1 cellular context compared by ENCODE assay signal in the genomic region with DNA sequence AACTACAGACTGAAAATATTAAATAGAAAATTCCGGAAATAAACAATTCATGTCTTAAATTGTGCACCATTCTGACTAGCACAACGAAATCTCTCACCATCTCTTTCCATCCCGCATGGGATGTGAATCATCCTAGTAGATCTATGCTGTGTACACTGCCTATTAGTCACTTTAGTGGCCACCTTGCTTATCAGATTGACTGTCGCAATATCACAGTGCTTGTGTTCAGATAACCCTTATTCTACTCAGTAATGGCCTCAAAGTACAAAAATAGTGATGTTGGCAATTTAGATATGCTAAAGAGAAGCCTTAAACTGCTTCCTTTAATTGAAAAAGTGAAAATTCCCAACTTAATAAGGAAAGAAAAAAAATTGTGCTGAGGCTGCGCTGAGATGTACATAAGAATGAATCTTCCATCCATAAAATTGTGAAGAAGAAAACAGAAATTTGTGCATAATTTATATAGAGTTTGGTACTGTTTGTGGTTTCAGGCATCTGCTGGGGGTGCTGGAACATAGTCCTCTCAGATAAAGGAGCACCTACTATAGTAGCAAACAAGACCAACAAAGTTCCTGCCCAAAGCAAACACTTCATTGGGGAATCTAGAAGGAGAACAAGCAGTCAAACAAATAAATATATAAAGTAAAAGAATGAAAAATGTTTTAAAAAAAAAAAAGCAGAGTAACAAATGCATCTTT.
A peak's percentile ranks its signal among the peaks of the same experiment; 100 is the strongest.
TF ChIP-seq lines count a peak whose summit lies in the region.

No MANE protein-coding gene starts in this region.

TF ChIP-seq in HepG2, 621 proteins besides CTCF, POLR2A, EP300 and RAD21 (continued from another document and continues in another):
- TF ChIP-seq KDM4B (CRISPR knock-in tag; IDR thresholded peaks at IDR 0.05) (no peak), ZNF124 (CRISPR knock-in tag; IDR thresholded peaks at IDR 0.05) (no peak), TOE1 (CRISPR knock-in tag; IDR thresholded peaks at IDR 0.05) (no peak), CBX5 (CRISPR knock-in tag; IDR thresholded peaks at IDR 0.05; ENCODE audit: borderline replicate concordance) (no peak), ZNF101 (CRISPR knock-in tag; IDR thresholded peaks at IDR 0.05; ENCODE audit: borderline replicate concordance, low read depth) (no peak), FOXP1 (IDR thresholded peaks at IDR 0.05) (no peak), FOXP1 (CRISPR knock-in tag; IDR thresholded peaks at IDR 0.05) (peak; percentile 66; the same call in 1 of the 2 replicates), TEAD3 (CRISPR knock-in tag; optimal IDR thresholded peaks at IDR 0.05; ENCODE audit: borderline replicate concordance) (no peak), ZSCAN29 (CRISPR knock-in tag; conservative IDR thresholded peaks at IDR 0.05) (no peak), SRSF1 (optimal IDR thresholded peaks at IDR 0.05; ENCODE audit: low read depth, low read length) (no peak), ETV5 (CRISPR knock-in tag; IDR thresholded peaks at IDR 0.05; ENCODE audit: borderline replicate concordance) (peak; percentile 55; the same call in 1 of the 2 replicates), FOSL1 (CRISPR knock-in tag; IDR thresholded peaks at IDR 0.05; ENCODE audit: borderline replicate concordance) (peak; percentile 84), GABPB1 (CRISPR knock-in tag; IDR thresholded peaks at IDR 0.05) (no peak), ZNF788 (CRISPR knock-in tag; IDR thresholded peaks at IDR 0.05; ENCODE audit: borderline replicate concordance) (no peak), HHEX (CRISPR knock-in tag; IDR thresholded peaks at IDR 0.05) (no peak), AHR (CRISPR knock-in tag; IDR thresholded peaks at IDR 0.05) (no peak), CHCHD3 (CRISPR knock-in tag; IDR thresholded peaks at IDR 0.05) (no peak), FOXO1 (CRISPR knock-in tag; IDR thresholded peaks at IDR 0.05) (no peak), ZEB1 (IDR thresholded peaks at IDR 0.05; ENCODE audit: insufficient replicate concordance, low read depth) (no peak), MEIS1 (CRISPR knock-in tag; IDR thresholded peaks at IDR 0.05; ENCODE audit: borderline replicate concordance) (no peak), RFX3 (CRISPR knock-in tag; IDR thresholded peaks at IDR 0.05) (no peak), ZFP36 (IDR thresholded peaks at IDR 0.05; ENCODE audit: borderline replicate concordance, low read depth, low read length, partially characterized antibody) (no peak), MIER3 (CRISPR knock-in tag; IDR thresholded peaks at IDR 0.05; ENCODE audit: borderline replicate concordance) (peak; percentile 77; the same call in 1 of the 2 replicates), ZNF292 (CRISPR knock-in tag; IDR thresholded peaks at IDR 0.05; ENCODE audit: borderline replicate concordance, low read depth) (no peak), TRIM24 (CRISPR knock-in tag; IDR thresholded peaks at IDR 0.05) (no peak), ZNF138 (CRISPR knock-in tag; IDR thresholded peaks at IDR 0.05; ENCODE audit: low read depth) (no peak), RARA (CRISPR knock-in tag; IDR thresholded peaks at IDR 0.05) (0 out of 2 replicates have a peak, but pooled peaks have one; percentile 40), ZNF792 (CRISPR knock-in tag; IDR thresholded peaks at IDR 0.05) (0 out of 2 replicates have a peak, but pooled peaks have one; percentile 39), TCF7 (IDR thresholded peaks at IDR 0.05; ENCODE audit: low read depth) (peak; percentile 53), MTA1 (CRISPR knock-in tag; IDR thresholded peaks at IDR 0.05; ENCODE audit: borderline replicate concordance) (no peak), ZNF878 (CRISPR knock-in tag; IDR thresholded peaks at IDR 0.05) (no peak)
- TF ChIP-seq, protein P1, sequence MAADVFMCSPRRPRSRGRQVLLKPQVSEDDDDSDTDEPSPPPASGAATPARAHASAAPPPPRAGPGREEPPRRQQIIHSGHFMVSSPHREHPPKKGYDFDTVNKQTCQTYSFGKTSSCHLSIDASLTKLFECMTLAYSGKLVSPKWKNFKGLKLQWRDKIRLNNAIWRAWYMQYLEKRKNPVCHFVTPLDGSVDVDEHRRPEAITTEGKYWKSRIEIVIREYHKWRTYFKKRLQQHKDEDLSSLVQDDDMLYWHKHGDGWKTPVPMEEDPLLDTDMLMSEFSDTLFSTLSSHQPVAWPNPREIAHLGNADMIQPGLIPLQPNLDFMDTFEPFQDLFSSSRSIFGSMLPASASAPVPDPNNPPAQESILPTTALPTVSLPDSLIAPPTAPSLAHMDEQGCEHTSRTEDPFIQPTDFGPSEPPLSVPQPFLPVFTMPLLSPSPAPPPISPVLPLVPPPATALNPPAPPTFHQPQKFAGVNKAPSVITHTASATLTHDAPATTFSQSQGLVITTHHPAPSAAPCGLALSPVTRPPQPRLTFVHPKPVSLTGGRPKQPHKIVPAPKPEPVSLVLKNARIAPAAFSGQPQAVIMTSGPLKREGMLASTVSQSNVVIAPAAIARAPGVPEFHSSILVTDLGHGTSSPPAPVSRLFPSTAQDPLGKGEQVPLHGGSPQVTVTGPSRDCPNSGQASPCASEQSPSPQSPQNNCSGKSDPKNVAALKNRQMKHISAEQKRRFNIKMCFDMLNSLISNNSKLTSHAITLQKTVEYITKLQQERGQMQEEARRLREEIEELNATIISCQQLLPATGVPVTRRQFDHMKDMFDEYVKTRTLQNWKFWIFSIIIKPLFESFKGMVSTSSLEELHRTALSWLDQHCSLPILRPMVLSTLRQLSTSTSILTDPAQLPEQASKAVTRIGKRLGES (CRISPR knock-in tag; IDR thresholded peaks at IDR 0.05; ENCODE audit: borderline replicate concordance): no peak
- TF ChIP-seq, protein P2, sequence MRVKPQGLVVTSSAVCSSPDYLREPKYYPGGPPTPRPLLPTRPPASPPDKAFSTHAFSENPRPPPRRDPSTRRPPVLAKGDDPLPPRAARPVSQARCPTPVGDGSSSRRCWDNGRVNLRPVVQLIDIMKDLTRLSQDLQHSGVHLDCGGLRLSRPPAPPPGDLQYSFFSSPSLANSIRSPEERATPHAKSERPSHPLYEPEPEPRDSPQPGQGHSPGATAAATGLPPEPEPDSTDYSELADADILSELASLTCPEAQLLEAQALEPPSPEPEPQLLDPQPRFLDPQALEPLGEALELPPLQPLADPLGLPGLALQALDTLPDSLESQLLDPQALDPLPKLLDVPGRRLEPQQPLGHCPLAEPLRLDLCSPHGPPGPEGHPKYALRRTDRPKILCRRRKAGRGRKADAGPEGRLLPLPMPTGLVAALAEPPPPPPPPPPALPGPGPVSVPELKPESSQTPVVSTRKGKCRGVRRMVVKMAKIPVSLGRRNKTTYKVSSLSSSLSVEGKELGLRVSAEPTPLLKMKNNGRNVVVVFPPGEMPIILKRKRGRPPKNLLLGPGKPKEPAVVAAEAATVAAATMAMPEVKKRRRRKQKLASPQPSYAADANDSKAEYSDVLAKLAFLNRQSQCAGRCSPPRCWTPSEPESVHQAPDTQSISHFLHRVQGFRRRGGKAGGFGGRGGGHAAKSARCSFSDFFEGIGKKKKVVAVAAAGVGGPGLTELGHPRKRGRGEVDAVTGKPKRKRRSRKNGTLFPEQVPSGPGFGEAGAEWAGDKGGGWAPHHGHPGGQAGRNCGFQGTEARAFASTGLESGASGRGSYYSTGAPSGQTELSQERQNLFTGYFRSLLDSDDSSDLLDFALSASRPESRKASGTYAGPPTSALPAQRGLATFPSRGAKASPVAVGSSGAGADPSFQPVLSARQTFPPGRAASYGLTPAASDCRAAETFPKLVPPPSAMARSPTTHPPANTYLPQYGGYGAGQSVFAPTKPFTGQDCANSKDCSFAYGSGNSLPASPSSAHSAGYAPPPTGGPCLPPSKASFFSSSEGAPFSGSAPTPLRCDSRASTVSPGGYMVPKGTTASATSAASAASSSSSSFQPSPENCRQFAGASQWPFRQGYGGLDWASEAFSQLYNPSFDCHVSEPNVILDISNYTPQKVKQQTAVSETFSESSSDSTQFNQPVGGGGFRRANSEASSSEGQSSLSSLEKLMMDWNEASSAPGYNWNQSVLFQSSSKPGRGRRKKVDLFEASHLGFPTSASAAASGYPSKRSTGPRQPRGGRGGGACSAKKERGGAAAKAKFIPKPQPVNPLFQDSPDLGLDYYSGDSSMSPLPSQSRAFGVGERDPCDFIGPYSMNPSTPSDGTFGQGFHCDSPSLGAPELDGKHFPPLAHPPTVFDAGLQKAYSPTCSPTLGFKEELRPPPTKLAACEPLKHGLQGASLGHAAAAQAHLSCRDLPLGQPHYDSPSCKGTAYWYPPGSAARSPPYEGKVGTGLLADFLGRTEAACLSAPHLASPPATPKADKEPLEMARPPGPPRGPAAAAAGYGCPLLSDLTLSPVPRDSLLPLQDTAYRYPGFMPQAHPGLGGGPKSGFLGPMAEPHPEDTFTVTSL (CRISPR knock-in tag; IDR thresholded peaks at IDR 0.05; ENCODE audit: borderline replicate concordance): 0 out of 2 replicates have a peak, but pooled peaks have one; percentile 51
- TF ChIP-seq, protein P3, sequence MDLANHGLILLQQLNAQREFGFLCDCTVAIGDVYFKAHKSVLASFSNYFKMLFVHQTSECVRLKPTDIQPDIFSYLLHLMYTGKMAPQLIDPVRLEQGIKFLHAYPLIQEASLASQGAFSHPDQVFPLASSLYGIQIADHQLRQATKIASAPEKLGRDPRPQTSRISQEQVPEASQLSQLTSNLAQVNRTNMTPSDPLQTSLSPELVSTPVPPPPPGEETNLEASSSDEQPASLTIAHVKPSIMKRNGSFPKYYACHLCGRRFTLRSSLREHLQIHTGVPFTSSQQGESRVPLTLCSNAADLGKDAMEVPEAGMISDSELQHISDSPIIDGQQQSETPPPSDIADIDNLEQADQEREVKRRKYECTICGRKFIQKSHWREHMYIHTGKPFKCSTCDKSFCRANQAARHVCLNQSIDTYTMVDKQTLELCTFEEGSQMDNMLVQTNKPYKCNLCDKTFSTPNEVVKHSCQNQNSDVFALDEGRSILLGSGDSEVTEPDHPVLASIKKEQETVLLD (CRISPR knock-in tag; IDR thresholded peaks at IDR 0.05; ENCODE audit: low read depth): no peak
- TF ChIP-seq, protein P4, sequence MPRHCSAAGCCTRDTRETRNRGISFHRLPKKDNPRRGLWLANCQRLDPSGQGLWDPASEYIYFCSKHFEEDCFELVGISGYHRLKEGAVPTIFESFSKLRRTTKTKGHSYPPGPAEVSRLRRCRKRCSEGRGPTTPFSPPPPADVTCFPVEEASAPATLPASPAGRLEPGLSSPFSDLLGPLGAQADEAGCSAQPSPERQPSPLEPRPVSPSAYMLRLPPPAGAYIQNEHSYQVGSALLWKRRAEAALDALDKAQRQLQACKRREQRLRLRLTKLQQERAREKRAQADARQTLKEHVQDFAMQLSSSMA (CRISPR knock-in tag; IDR thresholded peaks at IDR 0.05): no peak
- TF ChIP-seq, protein P5, sequence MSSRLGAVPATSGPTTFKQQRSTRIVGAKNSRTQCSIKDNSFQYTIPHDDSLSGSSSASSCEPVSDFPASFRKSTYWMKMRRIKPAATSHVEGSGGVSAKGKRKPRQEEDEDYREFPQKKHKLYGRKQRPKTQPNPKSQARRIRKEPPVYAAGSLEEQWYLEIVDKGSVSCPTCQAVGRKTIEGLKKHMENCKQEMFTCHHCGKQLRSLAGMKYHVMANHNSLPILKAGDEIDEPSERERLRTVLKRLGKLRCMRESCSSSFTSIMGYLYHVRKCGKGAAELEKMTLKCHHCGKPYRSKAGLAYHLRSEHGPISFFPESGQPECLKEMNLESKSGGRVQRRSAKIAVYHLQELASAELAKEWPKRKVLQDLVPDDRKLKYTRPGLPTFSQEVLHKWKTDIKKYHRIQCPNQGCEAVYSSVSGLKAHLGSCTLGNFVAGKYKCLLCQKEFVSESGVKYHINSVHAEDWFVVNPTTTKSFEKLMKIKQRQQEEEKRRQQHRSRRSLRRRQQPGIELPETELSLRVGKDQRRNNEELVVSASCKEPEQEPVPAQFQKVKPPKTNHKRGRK (CRISPR knock-in tag; IDR thresholded peaks at IDR 0.05): no peak
- TF ChIP-seq, protein P6, sequence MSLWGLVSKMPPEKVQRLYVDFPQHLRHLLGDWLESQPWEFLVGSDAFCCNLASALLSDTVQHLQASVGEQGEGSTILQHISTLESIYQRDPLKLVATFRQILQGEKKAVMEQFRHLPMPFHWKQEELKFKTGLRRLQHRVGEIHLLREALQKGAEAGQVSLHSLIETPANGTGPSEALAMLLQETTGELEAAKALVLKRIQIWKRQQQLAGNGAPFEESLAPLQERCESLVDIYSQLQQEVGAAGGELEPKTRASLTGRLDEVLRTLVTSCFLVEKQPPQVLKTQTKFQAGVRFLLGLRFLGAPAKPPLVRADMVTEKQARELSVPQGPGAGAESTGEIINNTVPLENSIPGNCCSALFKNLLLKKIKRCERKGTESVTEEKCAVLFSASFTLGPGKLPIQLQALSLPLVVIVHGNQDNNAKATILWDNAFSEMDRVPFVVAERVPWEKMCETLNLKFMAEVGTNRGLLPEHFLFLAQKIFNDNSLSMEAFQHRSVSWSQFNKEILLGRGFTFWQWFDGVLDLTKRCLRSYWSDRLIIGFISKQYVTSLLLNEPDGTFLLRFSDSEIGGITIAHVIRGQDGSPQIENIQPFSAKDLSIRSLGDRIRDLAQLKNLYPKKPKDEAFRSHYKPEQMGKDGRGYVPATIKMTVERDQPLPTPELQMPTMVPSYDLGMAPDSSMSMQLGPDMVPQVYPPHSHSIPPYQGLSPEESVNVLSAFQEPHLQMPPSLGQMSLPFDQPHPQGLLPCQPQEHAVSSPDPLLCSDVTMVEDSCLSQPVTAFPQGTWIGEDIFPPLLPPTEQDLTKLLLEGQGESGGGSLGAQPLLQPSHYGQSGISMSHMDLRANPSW (CRISPR knock-in tag; IDR thresholded peaks at IDR 0.05; ENCODE audit: borderline replicate concordance): no peak
- TF ChIP-seq, protein P7, sequence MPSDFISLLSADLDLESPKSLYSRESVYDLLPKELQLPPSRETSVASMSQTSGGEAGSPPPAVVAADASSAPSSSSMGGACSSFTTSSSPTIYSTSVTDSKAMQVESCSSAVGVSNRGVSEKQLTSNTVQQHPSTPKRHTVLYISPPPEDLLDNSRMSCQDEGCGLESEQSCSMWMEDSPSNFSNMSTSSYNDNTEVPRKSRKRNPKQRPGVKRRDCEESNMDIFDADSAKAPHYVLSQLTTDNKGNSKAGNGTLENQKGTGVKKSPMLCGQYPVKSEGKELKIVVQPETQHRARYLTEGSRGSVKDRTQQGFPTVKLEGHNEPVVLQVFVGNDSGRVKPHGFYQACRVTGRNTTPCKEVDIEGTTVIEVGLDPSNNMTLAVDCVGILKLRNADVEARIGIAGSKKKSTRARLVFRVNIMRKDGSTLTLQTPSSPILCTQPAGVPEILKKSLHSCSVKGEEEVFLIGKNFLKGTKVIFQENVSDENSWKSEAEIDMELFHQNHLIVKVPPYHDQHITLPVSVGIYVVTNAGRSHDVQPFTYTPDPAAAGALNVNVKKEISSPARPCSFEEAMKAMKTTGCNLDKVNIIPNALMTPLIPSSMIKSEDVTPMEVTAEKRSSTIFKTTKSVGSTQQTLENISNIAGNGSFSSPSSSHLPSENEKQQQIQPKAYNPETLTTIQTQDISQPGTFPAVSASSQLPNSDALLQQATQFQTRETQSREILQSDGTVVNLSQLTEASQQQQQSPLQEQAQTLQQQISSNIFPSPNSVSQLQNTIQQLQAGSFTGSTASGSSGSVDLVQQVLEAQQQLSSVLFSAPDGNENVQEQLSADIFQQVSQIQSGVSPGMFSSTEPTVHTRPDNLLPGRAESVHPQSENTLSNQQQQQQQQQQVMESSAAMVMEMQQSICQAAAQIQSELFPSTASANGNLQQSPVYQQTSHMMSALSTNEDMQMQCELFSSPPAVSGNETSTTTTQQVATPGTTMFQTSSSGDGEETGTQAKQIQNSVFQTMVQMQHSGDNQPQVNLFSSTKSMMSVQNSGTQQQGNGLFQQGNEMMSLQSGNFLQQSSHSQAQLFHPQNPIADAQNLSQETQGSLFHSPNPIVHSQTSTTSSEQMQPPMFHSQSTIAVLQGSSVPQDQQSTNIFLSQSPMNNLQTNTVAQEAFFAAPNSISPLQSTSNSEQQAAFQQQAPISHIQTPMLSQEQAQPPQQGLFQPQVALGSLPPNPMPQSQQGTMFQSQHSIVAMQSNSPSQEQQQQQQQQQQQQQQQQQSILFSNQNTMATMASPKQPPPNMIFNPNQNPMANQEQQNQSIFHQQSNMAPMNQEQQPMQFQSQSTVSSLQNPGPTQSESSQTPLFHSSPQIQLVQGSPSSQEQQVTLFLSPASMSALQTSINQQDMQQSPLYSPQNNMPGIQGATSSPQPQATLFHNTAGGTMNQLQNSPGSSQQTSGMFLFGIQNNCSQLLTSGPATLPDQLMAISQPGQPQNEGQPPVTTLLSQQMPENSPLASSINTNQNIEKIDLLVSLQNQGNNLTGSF (CRISPR knock-in tag; IDR thresholded peaks at IDR 0.05): no peak
